ENCODE assay signal across 8 cellular contexts in the genomic region with DNA sequence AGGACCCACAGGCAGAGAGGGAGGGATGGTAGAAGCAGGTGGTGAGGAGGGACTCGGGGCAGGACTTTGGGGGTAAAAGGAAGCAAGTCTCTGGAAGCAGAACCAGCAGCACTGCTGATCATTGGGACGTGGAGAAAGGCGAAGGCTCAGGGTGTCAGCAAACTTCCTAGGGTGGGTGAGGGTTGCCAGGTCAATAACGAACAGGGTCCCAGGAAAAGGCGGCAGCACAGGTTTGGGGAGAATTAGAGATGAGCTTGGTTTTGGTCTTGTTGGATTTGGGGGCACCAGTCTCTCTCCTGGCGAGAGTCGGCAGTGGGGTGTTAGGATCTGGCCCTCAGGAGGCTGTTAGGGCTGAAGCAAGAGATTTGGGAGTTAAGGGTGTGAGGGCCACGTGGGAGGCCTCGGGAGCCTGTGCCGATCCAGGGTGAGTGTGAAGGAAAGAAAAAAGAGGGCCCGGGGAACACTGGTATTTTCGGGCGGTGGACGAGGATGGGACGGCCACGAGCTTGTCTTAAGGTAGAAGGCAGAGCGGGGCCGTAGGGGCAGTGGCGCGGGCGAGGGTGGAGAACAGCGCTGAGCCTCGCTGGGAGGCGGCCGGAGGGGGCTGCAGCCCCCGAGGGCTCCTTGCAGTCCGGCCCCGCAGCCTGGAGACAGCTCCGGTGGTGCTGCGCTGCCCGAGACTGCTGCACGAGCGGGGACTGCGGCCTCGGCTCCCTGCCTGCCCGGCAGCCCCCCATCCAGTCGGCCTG. TPM values are rescaled to one million over a fixed set of nuclear protein-coding genes. Genes with fewer than 3 reads are reported as not detected.
A peak's percentile ranks its signal among the peaks of the same experiment; 100 is the strongest.
DNase-seq lines count a peak whose midpoint lies in the region; ATAC-seq and TF ChIP-seq lines count a peak whose summit lies in the region.

No MANE protein-coding gene starts in this region.

- 13 to 22% methylated on average over 23 to 37 of the region's 37 CpGs for WGBS in testis, 2 donors

- H3K36me3 ChIP-seq in left lung (no peaks in the 10 kb centered on the region), testis (ENCODE audit: low read depth, missing control alignments) (no peaks in the 10 kb centered on the region)

- H3K4me1 ChIP-seq in left lung (peaks cover 11 to 62% of the 10 kb centered on the region in 2 donors), testis (peaks cover 5% of the 10 kb centered on the region)

- peak overlapping the region; percentile 70 for H3K4me3 Mint-ChIP-seq in activated naive CD8-positive, alpha-beta T cell treated with anti-CD3 and anti-CD28 coated beads, Interleukin-2, amount 50 U/mL, for 24 hours

- peak overlapping the region; percentile 34 for H3K27ac Mint-ChIP-seq in activated naive CD8-positive, alpha-beta T cell treated with anti-CD3 and anti-CD28 coated beads, Interleukin-2, amount 50 U/mL, for 24 hours

- DNase-seq in activated CD8-positive, alpha-beta memory T cell treated with anti-CD3 and anti-CD28 coated beads, Interleukin-2, amount 50 U/mL, for 48 hours, result peak; percentile 48
- no peak for DNase-seq in activated CD8-positive, alpha-beta memory T cell treated with anti-CD3 and anti-CD28 coated beads, Interleukin-2, amount 50 U/mL, for 4 hours
- no peak for DNase-seq in activated naive CD8-positive, alpha-beta T cell treated with anti-CD3 and anti-CD28 coated beads, Interleukin-2, amount 50 U/mL, for 24 hours
- DNase-seq in left lung (no peak), testis (no peak), RKO (ENCODE audit: low spot score) (no peak), NCI-H69 (lab: John Stamatoyannopoulos, UW) (no peak), glomerular visceral epithelial cell (ENCODE audit: extremely low spot score) (no peak)

- H3K4me3 ChIP-seq in left lung (peak overlapping the region; percentile 56 to 57), testis (peak overlapping the region; percentile 52 to 64)

- H3K27ac ChIP-seq in left lung (peak overlapping the region in 1 of 2 donors; percentile 61), testis (no peak overlapping the region)

- no peak for TF ChIP-seq POLR2A in testis (IDR thresholded peaks at IDR 0.05)

- ATAC-seq in activated naive CD8-positive, alpha-beta T cell treated with anti-CD3 and anti-CD28 coated beads, Interleukin-2, amount 50 U/mL, for 24 hours, result no peak
- no peak for ATAC-seq in left lung

- peaks cover 0 to 24% of the 10 kb centered on the region in 2 donors for H3K27me3 ChIP-seq in left lung
- H3K27me3 ChIP-seq in testis, result no peaks in the 10 kb centered on the region

- H3K9me3 ChIP-seq in left lung, result no peaks in the 10 kb centered on the region
- H3K9me3 ChIP-seq in testis, result no peaks in the 10 kb centered on the region

- peaks cover 35% of the 10 kb centered on the region for H3K27me3 Mint-ChIP-seq in activated naive CD8-positive, alpha-beta T cell treated with anti-CD3 and anti-CD28 coated beads, Interleukin-2, amount 50 U/mL, for 24 hours

- H3K9me3 Mint-ChIP-seq in activated naive CD8-positive, alpha-beta T cell treated with anti-CD3 and anti-CD28 coated beads, Interleukin-2, amount 50 U/mL, for 24 hours, result no peaks in the 10 kb centered on the region

- intact Hi-C loops in left lung (cut with DNase I) (no loop called here), testis (cut with DNase I; ENCODE audit: low total_unique reads) (no loop called here)

- no peak for TF ChIP-seq CTCF in left lung (IDR thresholded peaks at IDR 0.05)
- no peak for TF ChIP-seq CTCF in testis (IDR thresholded peaks at IDR 0.05)

- H3K4me1 Mint-ChIP-seq in activated naive CD8-positive, alpha-beta T cell treated with anti-CD3 and anti-CD28 coated beads, Interleukin-2, amount 50 U/mL, for 24 hours, result peaks cover 19% of the 10 kb centered on the region

- no peaks in the 10 kb centered on the region for H3K36me3 Mint-ChIP-seq in activated naive CD8-positive, alpha-beta T cell treated with anti-CD3 and anti-CD28 coated beads, Interleukin-2, amount 50 U/mL, for 24 hours (ENCODE audit: low read depth)

RNA-seq across cellular contexts. Expression of a gene that starts 0.8 kb away (rescaled TPM):
- total RNA-seq in left lung, result 10 to 100 TPM in 1 of 2 donors, 1 to 10 TPM in 1; 5.2 to 12.2 TPM
- 1 to 10 TPM; 2.3 to 2.5 TPM for total RNA-seq in testis
- 1.6 TPM for polyA plus RNA-seq in testis (ENCODE audit: insufficient read depth, low read depth, low replicate concordance)

RNA-seq across cellular contexts. Expression of a gene that starts 55.4 kb away (rescaled TPM):
- total RNA-seq in left lung, result 10 to 100 TPM; 22.6 to 26.7 TPM
- 10 to 100 TPM; 17.0 to 20.1 TPM for total RNA-seq in testis
- polyA plus RNA-seq in testis (ENCODE audit: insufficient read depth, low read depth, low replicate concordance), result 36.2 TPM

RNA-seq across cellular contexts. Expression of a gene that starts 55.5 kb away (rescaled TPM):
- 10 to 100 TPM; 31.6 to 34.0 TPM for total RNA-seq in left lung
- total RNA-seq in testis, result 10 to 100 TPM; 74.1 to 91.2 TPM
- polyA plus RNA-seq in testis (ENCODE audit: insufficient read depth, low read depth, low replicate concordance), result 17.8 TPM
